In the genomic region with DNA sequence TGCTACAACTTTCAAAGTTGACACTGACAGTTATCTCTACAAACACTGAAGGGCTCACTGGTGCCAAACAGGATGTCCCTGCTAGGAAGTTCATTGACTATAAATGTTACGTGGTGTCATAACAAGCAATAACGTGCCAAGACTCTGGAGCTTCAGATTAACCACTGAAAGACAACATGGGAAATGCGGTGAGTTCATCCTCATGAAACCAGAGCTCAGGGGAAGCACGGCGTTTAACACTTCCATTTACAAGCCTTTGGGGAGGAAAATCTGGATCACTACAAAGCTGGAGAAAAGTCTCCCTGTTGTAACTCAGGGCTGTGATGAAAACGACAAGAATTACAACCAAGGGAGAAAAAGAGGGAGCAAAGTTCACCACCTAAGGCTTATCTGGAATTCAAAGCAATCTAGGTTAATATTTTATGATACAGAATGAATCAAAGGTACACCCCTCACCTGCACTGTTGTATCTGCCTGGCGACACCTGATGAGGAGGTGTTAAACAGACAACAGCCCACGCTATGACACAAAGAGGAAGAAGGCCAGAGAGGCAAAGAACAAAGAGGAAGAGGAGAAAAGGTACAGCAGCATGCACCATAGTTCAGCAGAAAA, we compare ENCODE assay signal across 9 cellular contexts. TPM values are rescaled to one million over a fixed set of nuclear protein-coding genes. Genes with fewer than 3 reads are reported as not detected.
DNase-seq lines count a peak whose midpoint lies in the region; TF ChIP-seq lines count a peak whose summit lies in the region.
"Had no signal": no experiment of that assay in that cellular context is flagged by ENCODE, and none has a peak within 500 bp of the region (broad histone marks: within the 10 kb centered on the region; RNA-seq: fewer than 3 reads in every experiment).

No MANE protein-coding gene starts in this region.

- H3K4me1 Mint-ChIP-seq in activated T-helper 2 cell treated with anti-CD3 and anti-CD28 coated beads, Interferon-gamma antibody, Interleukin-2, Interleukin-4, amounts not matched to agents 10 μg/mL and 5 μg/mL and 100 μg/mL, durations not matched to agents 14 hours and 24 hours and 36 hours (ENCODE audit: low read depth), result peaks cover 27% of the 10 kb centered on the region

- H3K27me3 ChIP-seq in mucosa of rectum (ENCODE audit: control insufficient read depth in 2 of 2, insufficient read depth in 2 of 2, low read length in 2 of 2), result no peaks in the 10 kb centered on the region
- no peaks in the 10 kb centered on the region for H3K27me3 ChIP-seq in vagina
- H3K27me3 ChIP-seq: SJSA1 had no signal

- H3K27ac ChIP-seq in mucosa of rectum (ENCODE audit: low read depth in 2 of 2, low read length in 2 of 2) (peak overlapping the region; percentile 75 to 89), vagina (no peak overlapping the region)
- H3K27ac ChIP-seq: SJSA1 had no signal

- intact Hi-C loops in activated T-helper 2 cell treated with anti-CD3 and anti-CD28 coated beads, Interferon-gamma antibody, Interleukin-2, Interleukin-4, amounts not matched to agents 10 μg/mL and 5 μg/mL and 100 μg/mL, durations not matched to agents 14 hours and 24 hours and 36 hours (cut with micrococcal nuclease), result loop anchor here (5.0 to 10.0 kb wide), 9 partner anchors 194 to 1109 kb away; partner anchors contain the start of gene EIF4E3
- intact Hi-C loops in vagina (cut with DNase I), result loop anchor here (5.0 to 10.0 kb wide), 2 partner anchors 944 to 1106 kb away; no protein-coding TSS in a partner anchor

- H3K4me1 ChIP-seq in mucosa of rectum (ENCODE audit: control insufficient read depth in 2 of 2, insufficient read depth in 2 of 2, low read length in 2 of 2) (peaks cover 18 to 29% of the 10 kb centered on the region in 2 donors), vagina (peaks cover 25% of the 10 kb centered on the region)

- TF ChIP-seq POLR2A in vagina (IDR thresholded peaks at IDR 0.05), result no peak

- peak overlapping the region in 1 of 2 donors; percentile 42 for H3K9ac ChIP-seq in mucosa of rectum (ENCODE audit: low read depth in 1 of 2, low read length in 2 of 2)

- no peaks in the 10 kb centered on the region for H3K9me3 Mint-ChIP-seq in activated T-helper 2 cell treated with anti-CD3 and anti-CD28 coated beads, Interferon-gamma antibody, Interleukin-2, Interleukin-4, amounts not matched to agents 10 μg/mL and 5 μg/mL and 100 μg/mL, durations not matched to agents 14 hours and 24 hours and 36 hours

- H3K4me3 Mint-ChIP-seq in activated T-helper 2 cell treated with anti-CD3 and anti-CD28 coated beads, Interferon-gamma antibody, Interleukin-2, Interleukin-4, amounts not matched to agents 10 μg/mL and 5 μg/mL and 100 μg/mL, durations not matched to agents 14 hours and 24 hours and 36 hours (ENCODE audit: low read depth), result no peak overlapping the region

- H3K36me3 ChIP-seq in mucosa of rectum (ENCODE audit: control insufficient read depth in 2 of 2, insufficient read depth in 2 of 2, low read length in 2 of 2) (peaks cover 0 to 7% of the 10 kb centered on the region in 2 donors), vagina (peaks cover 0 to 6% of the 10 kb centered on the region in 2 donors)

- H3K4me3 ChIP-seq in mucosa of rectum (ENCODE audit: low read length in 2 of 2), result peak overlapping the region; percentile 45 to 48
- no peak overlapping the region for H3K4me3 ChIP-seq in vagina
- H3K4me3 ChIP-seq: SJSA1 had no signal

- H3K27ac Mint-ChIP-seq in activated T-helper 2 cell treated with anti-CD3 and anti-CD28 coated beads, Interferon-gamma antibody, Interleukin-2, Interleukin-4, amounts not matched to agents 10 μg/mL and 5 μg/mL and 100 μg/mL, durations not matched to agents 14 hours and 24 hours and 36 hours, result no peak overlapping the region

- no peaks in the 10 kb centered on the region for H3K27me3 Mint-ChIP-seq in activated T-helper 2 cell treated with anti-CD3 and anti-CD28 coated beads, Interferon-gamma antibody, Interleukin-2, Interleukin-4, amounts not matched to agents 10 μg/mL and 5 μg/mL and 100 μg/mL, durations not matched to agents 14 hours and 24 hours and 36 hours (ENCODE audit: low read depth)

- no peak for TF ChIP-seq CTCF in vagina (IDR thresholded peaks at IDR 0.05)

- peaks cover 7% of the 10 kb centered on the region for H3K36me3 Mint-ChIP-seq in activated T-helper 2 cell treated with anti-CD3 and anti-CD28 coated beads, Interferon-gamma antibody, Interleukin-2, Interleukin-4, amounts not matched to agents 10 μg/mL and 5 μg/mL and 100 μg/mL, durations not matched to agents 14 hours and 24 hours and 36 hours (ENCODE audit: low read depth)

- H3K9me3 ChIP-seq in mucosa of rectum (ENCODE audit: control insufficient read depth in 2 of 2, low read length in 2 of 2), result no peaks in the 10 kb centered on the region
- H3K9me3 ChIP-seq in vagina, result no peaks in the 10 kb centered on the region
- H3K9me3 ChIP-seq: SJSA1 had no signal

- DNase-seq in SHP77 treated with DMSO at 0.1 percent for 48 hours (lab: John Stamatoyannopoulos, UW), result peak; percentile 25
- DNase-seq in SHP77 (lab: John Stamatoyannopoulos, UW), result no peak
- peak; percentile 29 for DNase-seq in HT-29 (ENCODE audit: low spot score)
- DNase-seq in activated T-helper 2 cell treated with anti-CD3 and anti-CD28 coated beads, Interferon-gamma antibody, Interleukin-2, Interleukin-4, amounts not matched to agents 10 μg/mL and 5 μg/mL and 100 μg/mL, durations not matched to agents 14 hours and 24 hours and 36 hours (ENCODE audit: low spot score), result peak; percentile 20
- DNase-seq in NCI-H187 treated with DMSO at 0.1 percent for 48 hours (lab: John Stamatoyannopoulos, UW), result no peak
- no peak for DNase-seq in NCI-H1048 (lab: John Stamatoyannopoulos, UW)
- DNase-seq in vagina (ENCODE audit: extremely low spot score in 2 of 2), result no peak

RNA-seq across cellular contexts. Expression of gene SHQ1, which starts 27.0 kb away (rescaled TPM):
- total RNA-seq in HT-29 (2014; rRNA removed; shearing (Covaris generic)), result 7.2 and 11.2 TPM in 2 replicates
- 29.0 and 31.2 TPM in 2 replicates for total RNA-seq in activated T-helper 2 cell treated with anti-CD3 and anti-CD28 coated beads, Interferon-gamma antibody, Interleukin-2, Interleukin-4, amounts not matched to agents 10 μg/mL and 5 μg/mL and 100 μg/mL, durations not matched to agents 14 hours and 24 hours and 36 hours
- 12.3 TPM for total RNA-seq in vagina

Comparison
In these comparisons a context has a peak if more than half of its experiments do, and no peak if none do; other contexts are left out.
1. DNase-seq: peak in SHP77 treated with DMSO at 0.1 percent for 48 hours (single experiment), HT-29 (single experiment) and activated T-helper 2 cell treated with anti-CD3 and anti-CD28 coated beads, Interferon-gamma antibody, Interleukin-2, Interleukin-4, amounts not matched to agents 10 μg/mL and 5 μg/mL and 100 μg/mL, durations not matched to agents 14 hours and 24 hours and 36 hours (single experiment); none in SHP77 (0 of 2), NCI-H187 treated with DMSO at 0.1 percent for 48 hours (single experiment), NCI-H1048 (single experiment) and vagina (0 of 2).
2. H3K4me3 ChIP-seq: peak in mucosa of rectum (2 of 2); none in vagina (0 of 2).